Comparison of ENCODE assay signal across 8 cellular contexts in the genomic region with DNA sequence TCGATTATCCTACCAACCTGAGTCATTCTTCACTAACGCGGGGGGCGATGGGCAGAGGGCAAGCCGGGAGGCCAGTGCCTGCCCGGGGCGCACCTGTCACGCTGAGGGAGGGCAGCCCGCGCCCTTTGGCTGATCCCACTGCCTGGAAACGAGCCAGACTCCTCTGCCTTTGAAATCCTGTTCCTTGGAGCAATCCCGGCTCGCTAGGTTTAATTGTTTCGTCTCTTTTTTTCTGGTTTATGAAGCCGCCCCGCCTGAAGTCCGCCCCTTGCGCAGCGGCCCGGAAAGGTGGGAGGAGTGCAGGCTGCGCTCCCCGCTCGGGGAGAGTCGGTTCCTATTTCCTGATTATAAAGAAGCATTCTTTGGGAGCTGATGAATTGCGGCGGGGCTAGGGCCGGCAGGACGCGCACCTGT.
DNase-seq lines count a peak whose midpoint lies in the region; ATAC-seq and TF ChIP-seq lines count a peak whose summit lies in the region.

No MANE protein-coding gene starts in this region.

- H3K4me1 Mint-ChIP-seq in activated CD4-positive, alpha-beta T cell treated with anti-CD3 and anti-CD28 coated beads, Interleukin-2, amount 10 ng/mL, durations not matched to agents 7 days and 5 days: peaks cover 17% of the 10 kb centered on the region
- peaks cover 3% of the 10 kb centered on the region for H3K4me1 Mint-ChIP-seq in glutamatergic neuron (ENCODE audit: low read depth, unreplicated experiment)

- H3K36me3 ChIP-seq in Loucy (ENCODE audit: insufficient read depth, low read length): no peaks in the 10 kb centered on the region
- no peaks in the 10 kb centered on the region for H3K36me3 ChIP-seq in sigmoid colon

- H3K27me3 Mint-ChIP-seq in activated CD4-positive, alpha-beta T cell treated with anti-CD3 and anti-CD28 coated beads, Interleukin-2, amount 10 ng/mL, durations not matched to agents 7 days and 5 days: no peaks in the 10 kb centered on the region
- H3K27me3 Mint-ChIP-seq in glutamatergic neuron (ENCODE audit: unreplicated experiment): peaks cover 4% of the 10 kb centered on the region

- peak overlapping the region; percentile 74 for H3K4me3 Mint-ChIP-seq in activated CD4-positive, alpha-beta T cell treated with anti-CD3 and anti-CD28 coated beads, Interleukin-2, amount 10 ng/mL, durations not matched to agents 7 days and 5 days
- peak overlapping the region; percentile 81 for H3K4me3 Mint-ChIP-seq in glutamatergic neuron (ENCODE audit: unreplicated experiment)

- no peak for TF ChIP-seq POLR2A in sigmoid colon (IDR thresholded peaks at IDR 0.05)

- H3K27ac Mint-ChIP-seq in activated CD4-positive, alpha-beta T cell treated with anti-CD3 and anti-CD28 coated beads, Interleukin-2, amount 10 ng/mL, durations not matched to agents 7 days and 5 days: peak overlapping the region; percentile 66
- no peak overlapping the region for H3K27ac Mint-ChIP-seq in glutamatergic neuron (ENCODE audit: unreplicated experiment)

- H3K27me3 ChIP-seq in Loucy (ENCODE audit: insufficient read depth, low read length, poor library complexity, severe bottlenecking): no peaks in the 10 kb centered on the region
- H3K27me3 ChIP-seq in sigmoid colon: no peaks in the 10 kb centered on the region

- no peak for TF ChIP-seq CTCF in GM13976 (IDR thresholded peaks at IDR 0.05; ENCODE audit: borderline replicate concordance, control extremely low read depth, extremely low read depth, insufficient read depth, missing control alignments)
- no peak for TF ChIP-seq CTCF in Loucy (conservative IDR thresholded peaks at IDR 0.05; ENCODE audit: low read length)
- no peak for TF ChIP-seq CTCF in glutamatergic neuron (IDR thresholded peaks at IDR 0.05; ENCODE audit: partially characterized antibody, unreplicated experiment)
- TF ChIP-seq CTCF in sigmoid colon (IDR thresholded peaks at IDR 0.05): no peak

- no peak for TF ChIP-seq EP300 in sigmoid colon (IDR thresholded peaks at IDR 0.05)

- H2AFZ ChIP-seq in Loucy (ENCODE audit: low read length): peak overlapping the region; percentile 70; the same call in 1 of the 2 replicates

- H3K9me2 ChIP-seq in Loucy (replicated peaks; ENCODE audit: low read depth, low read length): no peaks in the 10 kb centered on the region

- DNase-seq in GM13976 (ENCODE audit: low spot score): peak; percentile 53
- peak; percentile 7 for DNase-seq in activated CD4-positive, alpha-beta T cell treated with anti-CD3 and anti-CD28 coated beads, Interleukin-2, amount 10 ng/mL, durations not matched to agents 7 days and 5 days
- peak; percentile 18 for DNase-seq in glutamatergic neuron
- DNase-seq in sigmoid colon: no peak
- DNase-seq in T-helper 9 cell: no peak

- in situ Hi-C loops in GM13976 (cut with MboI; ENCODE audit: low sequenced_read_pairs, unreplicated experiment): no loop called here

- no peak for ATAC-seq in esophagus mucosa
- no peak for ATAC-seq in GM21576 (IDR thresholded peaks at IDR 0.05; ENCODE audit: unreplicated experiment)

- CTCF ChIA-PET in activated CD4-positive, alpha-beta T cell treated with anti-CD3 and anti-CD28 coated beads, Interleukin-2, amount 10 ng/mL, durations not matched to agents 7 days and 5 days (lab: Charles Lee): no interaction called here

- no peaks in the 10 kb centered on the region for H3F3A ChIP-seq in Loucy (ENCODE audit: low read depth)

- H3K36me3 Mint-ChIP-seq in activated CD4-positive, alpha-beta T cell treated with anti-CD3 and anti-CD28 coated beads, Interleukin-2, amount 10 ng/mL, durations not matched to agents 7 days and 5 days (ENCODE audit: low read depth): no peaks in the 10 kb centered on the region
- H3K36me3 Mint-ChIP-seq in glutamatergic neuron (ENCODE audit: unreplicated experiment): no peaks in the 10 kb centered on the region

- intact Hi-C loops in sigmoid colon (cut with DNase I): no loop called here

- WGBS in sigmoid colon, 2 donors: 0 to 1% methylated on average over 29 of the region's 29 CpGs

- no peaks in the 10 kb centered on the region for H3K79me2 ChIP-seq in Loucy (ENCODE audit: insufficient read depth, low read length)

- no peaks in the 10 kb centered on the region for H3K4me1 ChIP-seq in Loucy (ENCODE audit: insufficient read depth, low read length, poor library complexity, severe bottlenecking)
- peaks cover 0 to 8% (median 3%) of the 10 kb centered on the region in 4 donors for H3K4me1 ChIP-seq in sigmoid colon

- H3K4me3 ChIP-seq in Loucy (ENCODE audit: low read length, poor library complexity, severe bottlenecking): peak overlapping the region; percentile 63
- peak overlapping the region in 3 of 4 donors; percentile 8 to 31 (median 28) for H3K4me3 ChIP-seq in sigmoid colon

- POLR2A ChIA-PET in activated CD4-positive, alpha-beta T cell treated with anti-CD3 and anti-CD28 coated beads, Interleukin-2, amount 10 ng/mL, durations not matched to agents 7 days and 5 days (lab: Charles Lee): no interaction called here

- H3K9ac ChIP-seq in Loucy (ENCODE audit: low read depth, low read length, poor library complexity, severe bottlenecking): no peak overlapping the region

- no peak overlapping the region for H3K27ac ChIP-seq in sigmoid colon

- peak overlapping the region; percentile 63 for H3K4me2 ChIP-seq in Loucy (ENCODE audit: low read depth, low read length, poor library complexity, severe bottlenecking)

- peaks cover 5% of the 10 kb centered on the region for H3K9me3 Mint-ChIP-seq in activated CD4-positive, alpha-beta T cell treated with anti-CD3 and anti-CD28 coated beads, Interleukin-2, amount 10 ng/mL, durations not matched to agents 7 days and 5 days
- H3K9me3 Mint-ChIP-seq in glutamatergic neuron (ENCODE audit: unreplicated experiment): no peaks in the 10 kb centered on the region

- H3K9me3 ChIP-seq in Loucy (ENCODE audit: insufficient read depth, low read depth, low read length): no peaks in the 10 kb centered on the region
- no peaks in the 10 kb centered on the region for H3K9me3 ChIP-seq in sigmoid colon

- no peaks in the 10 kb centered on the region for H4K20me1 ChIP-seq in Loucy (ENCODE audit: insufficient read depth, low read length, poor library complexity, severe bottlenecking)

Comparison
In these comparisons a context has a peak if more than half of its experiments do, and no peak if none do; other contexts are left out.
1. DNase-seq: peak in GM13976 (single experiment), activated CD4-positive, alpha-beta T cell treated with anti-CD3 and anti-CD28 coated beads, Interleukin-2, amount 10 ng/mL, durations not matched to agents 7 days and 5 days (single experiment) and glutamatergic neuron (single experiment); none in sigmoid colon (single experiment) and T-helper 9 cell (single experiment).